16 cellular contexts compared by ENCODE assay signal in genomic region chr6:13065596-13065995, GRCh38.
DNase-seq lines count a peak whose midpoint lies in the region; ATAC-seq and TF ChIP-seq lines count a peak whose summit lies in the region.
"Had no signal": no experiment of that assay in that cellular context is flagged by ENCODE, and none has a peak within 500 bp of the region (broad histone marks: within the 10 kb centered on the region; RNA-seq: fewer than 3 reads in every experiment).

No MANE protein-coding gene starts in this region.

- in situ Hi-C loops in GM23248 (cut with MboI), result no loop called here

- no peak for ATAC-seq in right cardiac atrium
- ATAC-seq in thoracic aorta (ENCODE audit: insufficient number of reproducible peaks, low FRiP score, low read depth), result no peak
- no peak for ATAC-seq in HG02623 (IDR thresholded peaks at IDR 0.05; ENCODE audit: unreplicated experiment)
- no peak for ATAC-seq in esophagus mucosa
- ATAC-seq: HepG2 had no signal

- peak overlapping the region; percentile 76 for H3K27ac ChIP-seq in left ventricle myocardium inferior (replicated peaks)
- H3K27ac ChIP-seq in right cardiac atrium (ENCODE audit: low read length), result no peak overlapping the region
- no peak overlapping the region for H3K27ac ChIP-seq in GM23248
- H3K27ac ChIP-seq in thoracic aorta, result peak overlapping the region; percentile 9 to 15
- H3K27ac ChIP-seq: 22Rv1, C4-2B, KMS-11 had no signal

- no peaks in the 10 kb centered on the region for H3K79me2 ChIP-seq in GM23248 (ENCODE audit: insufficient read depth)

- DNase-seq in left ventricle myocardium inferior, result no peak
- DNase-seq in right cardiac atrium, result no peak
- DNase-seq in GM23248, result peak; percentile 47
- peak; percentile 76 for DNase-seq in NCI-H526 treated with DMSO at 0.1 percent for 48 hours (lab: John Stamatoyannopoulos, UW)
- no peak for DNase-seq in thoracic aorta (ENCODE audit: low spot score)
- DNase-seq in activated T-cell treated with anti-CD3 and anti-CD28 coated beads, Interleukin-2, amount 50 U/mL, for 48 hours, result no peak
- DNase-seq: CD4-positive, alpha-beta memory T cell; DMS79; GDM1; HCEC 1CT had no signal

- no peak overlapping the region for H3K4me2 ChIP-seq in GM23248 (ENCODE audit: unreplicated experiment)
- H3K4me2 ChIP-seq: KMS-11 had no signal

- TF ChIP-seq CTCF in left ventricle myocardium inferior (IDR thresholded peaks at IDR 0.05; ENCODE audit: borderline replicate concordance) (no peak), thoracic aorta (IDR thresholded peaks at IDR 0.05) (no peak)

- no peak overlapping the region for H2AFZ ChIP-seq in GM23248

- H3K4me3 ChIP-seq in left ventricle myocardium inferior, result no peak overlapping the region
- no peak overlapping the region for H3K4me3 ChIP-seq in right cardiac atrium (ENCODE audit: low read length)
- no peak overlapping the region for H3K4me3 ChIP-seq in GM23248
- H3K4me3 ChIP-seq in thoracic aorta, result no peak overlapping the region

- H3K9me2 ChIP-seq in GM23248 (ENCODE audit: insufficient read depth), result no peaks in the 10 kb centered on the region

- no peaks in the 10 kb centered on the region for H3K9me3 ChIP-seq in left ventricle myocardium inferior (replicated peaks)
- no peaks in the 10 kb centered on the region for H3K9me3 ChIP-seq in right cardiac atrium (ENCODE audit: control insufficient read depth, low read length)
- H3K9me3 ChIP-seq in GM23248 (ENCODE audit: low read depth), result no peaks in the 10 kb centered on the region
- no peaks in the 10 kb centered on the region for H3K9me3 ChIP-seq in thoracic aorta

- H4K20me1 ChIP-seq in GM23248 (ENCODE audit: insufficient read depth), result no peaks in the 10 kb centered on the region

- 76% methylated on average over 1 of the region's 1 CpG for WGBS in right cardiac atrium
- 5 to 7% methylated on average over 1 of the region's 1 CpG for WGBS in GM23248 (ENCODE audit: low coverage in 1 of 2, low lambda C conversion rate in 2 of 2, missing lambda C conversion rate in 2 of 2), 2 experiments

- intact Hi-C loops in left ventricle myocardium inferior (cut with micrococcal nuclease), result no loop called here
- intact Hi-C loops in right cardiac atrium (cut with DNase I), result no loop called here

- H3K4me1 ChIP-seq in left ventricle myocardium inferior (peaks cover 58% of the 10 kb centered on the region), right cardiac atrium (ENCODE audit: control insufficient read depth, insufficient read depth, low read length) (no peaks in the 10 kb centered on the region), GM23248 (ENCODE audit: insufficient read depth) (no peaks in the 10 kb centered on the region), thoracic aorta (ENCODE audit: control insufficient read depth in 1 of 2, low read depth in 2 of 2) (peaks cover 17 to 47% of the 10 kb centered on the region in 2 donors)

- 0 out of 2 replicates have a peak, but pooled peaks cover 4% of the 10 kb centered on the region for H3F3A ChIP-seq in GM23248 (ENCODE audit: insufficient read depth)

- H3K9ac ChIP-seq in GM23248, result no peak overlapping the region
- H3K9ac ChIP-seq: KMS-11 had no signal

- H3K36me3 ChIP-seq in left ventricle myocardium inferior, result no peaks in the 10 kb centered on the region
- H3K36me3 ChIP-seq in GM23248 (ENCODE audit: low read depth), result no peaks in the 10 kb centered on the region
- no peaks in the 10 kb centered on the region for H3K36me3 ChIP-seq in thoracic aorta

- H3K27me3 ChIP-seq in left ventricle myocardium inferior (ENCODE audit: low read depth), result no peaks in the 10 kb centered on the region
- no peaks in the 10 kb centered on the region for H3K27me3 ChIP-seq in right cardiac atrium (ENCODE audit: control insufficient read depth, insufficient read depth)
- H3K27me3 ChIP-seq in GM23248 (replicated peaks; ENCODE audit: insufficient read depth), result no peaks in the 10 kb centered on the region
- no peaks in the 10 kb centered on the region for H3K27me3 ChIP-seq in thoracic aorta (replicated peaks; ENCODE audit: insufficient read depth)

Comparison
In these comparisons a context has a peak if more than half of its experiments do, and no peak if none do; other contexts are left out.
1. H3K27ac ChIP-seq: peak in left ventricle myocardium inferior (single experiment) and thoracic aorta (2 of 2); none in right cardiac atrium (single experiment) and GM23248 (single experiment).
2. DNase-seq: peak in GM23248 (single experiment) and NCI-H526 treated with DMSO at 0.1 percent for 48 hours (single experiment); none in left ventricle myocardium inferior (single experiment), right cardiac atrium (0 of 3), thoracic aorta (single experiment) and activated T-cell treated with anti-CD3 and anti-CD28 coated beads, Interleukin-2, amount 50 U/mL, for 48 hours (0 of 2).